25 cellular contexts compared by ENCODE assay signal in the genomic region with DNA sequence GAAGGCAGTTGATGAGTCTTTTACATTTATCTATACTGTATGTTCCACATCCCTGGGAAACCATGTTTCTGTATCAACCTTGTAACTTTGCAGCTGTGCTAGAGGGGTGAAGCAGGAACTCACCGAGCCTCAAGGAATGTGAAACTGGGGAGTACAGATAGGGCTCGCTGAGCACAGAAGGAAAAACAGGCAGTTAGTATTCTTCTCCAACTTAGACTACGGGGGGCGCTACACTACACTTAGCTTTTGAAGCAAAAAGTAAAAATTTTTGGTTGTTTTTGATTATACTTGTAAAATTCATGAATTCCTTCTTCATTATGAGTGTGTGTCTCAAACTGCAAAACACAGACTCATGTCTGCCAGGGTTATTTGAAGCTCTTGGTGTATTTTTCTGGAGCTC.
"Had no signal": no experiment of that assay in that cellular context is flagged by ENCODE, and none has a peak within 500 bp of the region (broad histone marks: within the 10 kb centered on the region; RNA-seq: fewer than 3 reads in every experiment).

No MANE protein-coding gene starts in this region.

- H3K36me3 Mint-ChIP-seq: activated naive CD8-positive, alpha-beta T cell; natural killer cell treated with Interleukin-12 subunit alpha and Interleukin-12 subunit beta and Interleukin-15 and Interleukin-18, amount 100 ng/mL, for 72 hours; type B pancreatic cell had no signal

- H3K27ac Mint-ChIP-seq: activated naive CD8-positive, alpha-beta T cell; activated T-helper 17 cell treated with anti-CD3 and anti-CD28 coated beads, Interleukin-2, amount 50 U/mL, for 72 hours; natural killer cell treated with Interleukin-12 subunit alpha and Interleukin-12 subunit beta and Interleukin-15 and Interleukin-18, amount 100 ng/mL, for 72 hours; T-helper 17 cell; type B pancreatic cell had no signal

- H3K27ac ChIP-seq: breast epithelium, colonic mucosa, neutrophil, ovary, prostate gland, thoracic aorta, vagina, VCaP had no signal

- DNase-seq: activated CD4-positive, CD25-positive, alpha-beta regulatory T cell treated with anti-CD3 and anti-CD28 coated beads, Interleukin-2, amount 50 U/mL, for 72 hours; activated naive CD4-positive, alpha-beta T cell; activated T-cell treated with anti-CD3 and anti-CD28 coated beads, Interleukin-2, amount 50 U/mL, for 1 hour; amniotic stem cell; colonic mucosa; hippocampal formation; left ventricle myocardium superior; mammary epithelial cell; midbrain; ovary; stimulated activated CD4-positive, alpha-beta T cell treated with anti-CD3 and anti-CD28 coated beads, Interleukin-2, amount 100 ng/mL, for 48 hours; stimulated activated CD8-positive, alpha-beta memory T cell treated with anti-CD3 and anti-CD28 coated beads, Interleukin-4, amount 100 ng/mL, for 48 hours; stimulated activated naive CD4-positive, alpha-beta T cell; T-helper 17 cell had no signal

- H3K27me3 Mint-ChIP-seq: type B pancreatic cell had no signal

- H3K9me3 Mint-ChIP-seq: activated T-helper 17 cell treated with anti-CD3 and anti-CD28 coated beads, Interleukin-2, amount 50 U/mL, for 72 hours; natural killer cell treated with Interleukin-12 subunit alpha and Interleukin-12 subunit beta and Interleukin-15 and Interleukin-18, amount 100 ng/mL, for 72 hours; type B pancreatic cell had no signal

- ATAC-seq: activated T-helper 17 cell treated with anti-CD3 and anti-CD28 coated beads, Interleukin-2, amount 50 U/mL, for 72 hours; left ventricle myocardium superior; natural killer cell treated with Interleukin-12 subunit alpha and Interleukin-12 subunit beta and Interleukin-15 and Interleukin-18, amount 100 ng/mL, for 72 hours; T-helper 17 cell had no signal

- H3K4me1 ChIP-seq: breast epithelium, colonic mucosa, prostate gland, vagina had no signal

- H3K27me3 ChIP-seq: breast epithelium, colonic mucosa, ovary, vagina had no signal

- H3K36me3 ChIP-seq: breast epithelium, colonic mucosa, neutrophil, ovary, prostate gland, thoracic aorta, vagina had no signal

- H3K4me1 Mint-ChIP-seq: activated T-helper 17 cell treated with anti-CD3 and anti-CD28 coated beads, Interleukin-2, amount 50 U/mL, for 72 hours had no signal

- H3K4me3 Mint-ChIP-seq: activated naive CD8-positive, alpha-beta T cell; activated T-helper 17 cell treated with anti-CD3 and anti-CD28 coated beads, Interleukin-2, amount 50 U/mL, for 72 hours; central memory CD8-positive, alpha-beta T cell; natural killer cell treated with Interleukin-12 subunit alpha and Interleukin-12 subunit beta and Interleukin-15 and Interleukin-18, amount 100 ng/mL, for 72 hours; T-helper 17 cell; type B pancreatic cell had no signal

- H3K4me3 ChIP-seq: breast epithelium, colonic mucosa, ovary, prostate gland, thoracic aorta, vagina had no signal

- H3K9me3 ChIP-seq: breast epithelium, colonic mucosa, neutrophil, ovary, prostate gland, thoracic aorta, vagina had no signal
